In genomic region chr3:145776782-145777408, GRCh38 we compare ENCODE assay signal across 8 cellular contexts.
DNase-seq lines count a peak whose midpoint lies in the region; ATAC-seq, FAIRE-seq and TF ChIP-seq lines count a peak whose summit lies in the region.

No MANE protein-coding gene starts in this region.

- H3K27ac ChIP-seq in A673 (ENCODE audit: low read depth, low read length, poor library complexity, severe bottlenecking) (no peak overlapping the region), keratinocyte (ENCODE audit: control insufficient read depth, insufficient read depth, low read length) (no peak overlapping the region)

- H3K4me2 ChIP-seq in keratinocyte (ENCODE audit: control insufficient read depth, extremely low read depth, insufficient read depth, low read depth, low read length) = no peak overlapping the region

- dilution Hi-C loops in keratinocyte (cut with MboI; ENCODE audit: extremely low pct_ligation_motif_present, low sequenced_read_pairs) = no loop called here

- POLR2A ChIA-PET in A673 (lab: Charles Lee; ENCODE audit: low non-redundant PET) = no interaction called here

- H3K27me3 ChIP-seq in A673 (replicated peaks; ENCODE audit: insufficient read depth, low read depth, low read length, poor library complexity) = no peaks in the 10 kb centered on the region
- H3K27me3 ChIP-seq in keratinocyte (ENCODE audit: control insufficient read depth, extremely low read depth, insufficient read depth, low read length) = no peaks in the 10 kb centered on the region

- H3K9ac ChIP-seq in keratinocyte (ENCODE audit: control insufficient read depth, extremely low read depth, insufficient read depth, low read length) = no peak overlapping the region

- no peaks in the 10 kb centered on the region for H3K36me3 ChIP-seq in A673 (ENCODE audit: insufficient read depth, low read length, poor library complexity, severe bottlenecking)
- H3K36me3 ChIP-seq in keratinocyte (ENCODE audit: control insufficient read depth in 2 of 2, extremely low read depth in 1 of 2, insufficient read depth in 2 of 2, low read length in 2 of 2) = no peaks in the 10 kb centered on the region

- DNase-seq in A673 (ENCODE audit: low spot score) (peak; percentile 73), NCI-H146 (lab: John Stamatoyannopoulos, UW) (peak; percentile 71), astrocyte of the spinal cord (ENCODE audit: low read depth, low spot score) (peak; percentile 79), keratinocyte (ENCODE audit: low read depth, low spot score) (peak; percentile 40), GM19240 (ENCODE audit: insufficient read length, low spot score) (no peak)
- no peak for DNase-seq in activated effector memory CD4-positive, alpha-beta T cell treated with anti-CD3 and anti-CD28 coated beads, Interleukin-2, amount 50 U/mL, for 16 hours

- in situ Hi-C loops in astrocyte of the spinal cord (cut with HindIII; ENCODE audit: low sequenced_read_pairs) = no loop called here

- no peak overlapping the region for H3K4me3 ChIP-seq in A673 (ENCODE audit: low read depth, low read length, poor library complexity, severe bottlenecking)
- H3K4me3 ChIP-seq in astrocyte of the spinal cord (ENCODE audit: low read depth, low read length) = no peak overlapping the region
- H3K4me3 ChIP-seq in keratinocyte (ENCODE audit: control insufficient read depth in 2 of 3, extremely low read depth in 1 of 3, insufficient read depth in 2 of 3, low read depth in 1 of 3, low read length in 3 of 3) = no peak overlapping the region

- no peaks in the 10 kb centered on the region for H3K9me3 ChIP-seq in A673 (ENCODE audit: low read depth, low read length, poor library complexity, severe bottlenecking)
- no peaks in the 10 kb centered on the region for H3K9me3 ChIP-seq in keratinocyte (ENCODE audit: control insufficient read depth, low read depth, low read length)

- H4K20me1 ChIP-seq in keratinocyte (ENCODE audit: control insufficient read depth, extremely low read depth, insufficient read depth, low read length) = no peaks in the 10 kb centered on the region

- H3K9me1 ChIP-seq in keratinocyte (ENCODE audit: control insufficient read depth, extremely low read depth, insufficient read depth, low read length) = no peaks in the 10 kb centered on the region

- no peak overlapping the region for H2AFZ ChIP-seq in keratinocyte (ENCODE audit: control insufficient read depth, low read length)

- no TSS peak for BruUV-seq in A673 (replicated peaks; lab: Mats Ljungman, UMichigan)

- no peaks in the 10 kb centered on the region for H3K79me2 ChIP-seq in keratinocyte (ENCODE audit: control insufficient read depth, insufficient read depth, low read length)

- H3K4me1 ChIP-seq in A673 (ENCODE audit: insufficient read depth, low read length, poor library complexity, severe bottlenecking) (no peaks in the 10 kb centered on the region), keratinocyte (ENCODE audit: control insufficient read depth, extremely low read depth, insufficient read depth, low read length) (no peaks in the 10 kb centered on the region)

- FAIRE-seq in G401.6 (lab: Jason Lieb, UNC) (peak; percentile 31), keratinocyte (lab: Jason Lieb, UNC) (no peak)

- TF ChIP-seq CTCF in A673 (conservative IDR thresholded peaks at IDR 0.05; ENCODE audit: low read depth, low read length) (peak; percentile 81), astrocyte of the spinal cord (IDR thresholded peaks at IDR 0.05; ENCODE audit: low read depth, low read length) (peak; percentile 67), keratinocyte (optimal IDR thresholded peaks at IDR 0.05 in 1 of 3, IDR thresholded peaks at IDR 0.05 in 1 of 3, conservative IDR thresholded peaks at IDR 0.05 in 1 of 3; ENCODE audit: extremely low read depth in 1 of 3, insufficient read depth in 2 of 3, low read length in 3 of 3) (peak; percentile 58 to 72 (median 60))

- ATAC-seq in HG02623 (IDR thresholded peaks at IDR 0.05; ENCODE audit: unreplicated experiment) = peak; percentile 76

- CTCF ChIA-PET in A673 (lab: Charles Lee) = interaction anchor here (0.6 to 1.7 kb wide), 7 partner anchors 9 to 1322 kb away, joined by 3 to 13 read pairs (median 4); no protein-coding TSS in a partner anchor

- intact Hi-C loops in A673 (cut with micrococcal nuclease; ENCODE audit: unreplicated experiment) = loop anchor here (2.0 to 10.0 kb wide), 3 partner anchors 250 to 548 kb away; no protein-coding TSS in a partner anchor

Comparison
In these comparisons a context has a peak if more than half of its experiments do, and no peak if none do; other contexts are left out.
1. DNase-seq: peak in A673 (single experiment), NCI-H146 (single experiment), astrocyte of the spinal cord (single experiment) and keratinocyte (single experiment); none in GM19240 (single experiment) and activated effector memory CD4-positive, alpha-beta T cell treated with anti-CD3 and anti-CD28 coated beads, Interleukin-2, amount 50 U/mL, for 16 hours (single experiment).
2. Peak in every context shown above with its lines, with median percentiles within 50 percentile points of each other: CTCF ChIP-seq.